Comparison of ENCODE assay signal across 14 cellular contexts in genomic region chr7:21915140-21915539, GRCh38. TPM values are rescaled to one million over a fixed set of nuclear protein-coding genes. Genes with fewer than 3 reads are reported as not detected.
DNase-seq lines count a peak whose midpoint lies in the region; ATAC-seq and TF ChIP-seq lines count a peak whose summit lies in the region.
"Had no signal": no experiment of that assay in that cellular context is flagged by ENCODE, and none has a peak within 500 bp of the region (broad histone marks: within the 10 kb centered on the region; RNA-seq: fewer than 3 reads in every experiment).

No MANE protein-coding gene starts in this region.

- no peak overlapping the region for H3K4me3 Mint-ChIP-seq in stimulated activated naive CD8-positive, alpha-beta T cell treated with anti-CD3 and anti-CD28 coated beads, Interleukin-15, Interleukin-2, amounts not matched to agents 100 ng/mL and 50 ng/mL, for 24 hours
- H3K4me3 Mint-ChIP-seq in stimulated activated naive CD8-positive, alpha-beta T cell treated with anti-CD3 and anti-CD28 coated beads, Interleukin-15, amount 100 ng/mL, for 72 hours, result no peak overlapping the region
- H3K4me3 Mint-ChIP-seq in WTC11, result no peak overlapping the region
- peak overlapping the region in 1 of 8 donors; percentile 13 for H3K4me3 Mint-ChIP-seq in naive B cell
- H3K4me3 Mint-ChIP-seq in immature natural killer cell, result no peak overlapping the region
- H3K4me3 Mint-ChIP-seq: CD8-positive, alpha-beta memory T cell had no signal

- TF ChIP-seq CTCF in WTC11 (IDR thresholded peaks at IDR 0.05), result no peak

- H3K9me3 Mint-ChIP-seq in stimulated activated naive CD8-positive, alpha-beta T cell treated with anti-CD3 and anti-CD28 coated beads, Interleukin-15, Interleukin-2, amounts not matched to agents 100 ng/mL and 50 ng/mL, for 24 hours, result no peaks in the 10 kb centered on the region
- no peaks in the 10 kb centered on the region for H3K9me3 Mint-ChIP-seq in stimulated activated naive CD8-positive, alpha-beta T cell treated with anti-CD3 and anti-CD28 coated beads, Interleukin-15, amount 100 ng/mL, for 72 hours
- H3K9me3 Mint-ChIP-seq in WTC11 (no peaks in the 10 kb centered on the region), naive B cell (no peaks in the 10 kb centered on the region), immature natural killer cell (no peaks in the 10 kb centered on the region)
- H3K9me3 Mint-ChIP-seq: CD8-positive, alpha-beta memory T cell had no signal

- no peak for DNase-seq in stimulated activated naive CD8-positive, alpha-beta T cell treated with anti-CD3 and anti-CD28 coated beads, Interleukin-15, amount 100 ng/mL, for 72 hours
- no peak for DNase-seq in WTC11 (ENCODE audit: low spot score)
- no peak for DNase-seq in naive B cell
- DNase-seq in superior temporal gyrus (ENCODE audit: extremely low spot score), result no peak
- DNase-seq in immature natural killer cell, result no peak
- no peak for DNase-seq in NCI-H2107 (lab: John Stamatoyannopoulos, UW)
- DNase-seq: CD8-positive, alpha-beta memory T cell; DMS79; NCI-H1105 treated with DMSO at 0.1 percent for 48 hours; NCI-H1694; SJCRH30 had no signal

- peaks cover 54% of the 10 kb centered on the region for H3K36me3 Mint-ChIP-seq in stimulated activated naive CD8-positive, alpha-beta T cell treated with anti-CD3 and anti-CD28 coated beads, Interleukin-15, Interleukin-2, amounts not matched to agents 100 ng/mL and 50 ng/mL, for 24 hours (ENCODE audit: low read depth)
- H3K36me3 Mint-ChIP-seq in WTC11 (peaks cover 58% of the 10 kb centered on the region), naive B cell (peaks cover 20 to 38% of the 10 kb centered on the region in 2 donors), immature natural killer cell (peaks cover 0 to 10% (median 0%) of the 10 kb centered on the region in 3 donors)

- H3K27me3 Mint-ChIP-seq in stimulated activated naive CD8-positive, alpha-beta T cell treated with anti-CD3 and anti-CD28 coated beads, Interleukin-15, Interleukin-2, amounts not matched to agents 100 ng/mL and 50 ng/mL, for 24 hours, result no peaks in the 10 kb centered on the region
- H3K27me3 Mint-ChIP-seq in stimulated activated naive CD8-positive, alpha-beta T cell treated with anti-CD3 and anti-CD28 coated beads, Interleukin-15, amount 100 ng/mL, for 72 hours, result no peaks in the 10 kb centered on the region
- no peaks in the 10 kb centered on the region for H3K27me3 Mint-ChIP-seq in WTC11 (ENCODE audit: low read depth)
- no peaks in the 10 kb centered on the region for H3K27me3 Mint-ChIP-seq in naive B cell
- peaks cover 0 to 5% (median 2%) of the 10 kb centered on the region in 3 donors for H3K27me3 Mint-ChIP-seq in immature natural killer cell (ENCODE audit: low read depth in 3 of 3)

- ATAC-seq in stimulated activated naive CD8-positive, alpha-beta T cell treated with anti-CD3 and anti-CD28 coated beads, Interleukin-15, amount 100 ng/mL, for 72 hours, result no peak
- no peak for ATAC-seq in WTC11
- no peak for ATAC-seq in naive B cell (ENCODE audit: low read depth in 2 of 2)
- ATAC-seq: A549, K562 had no signal

- H3K27ac Mint-ChIP-seq in stimulated activated naive CD8-positive, alpha-beta T cell treated with anti-CD3 and anti-CD28 coated beads, Interleukin-15, Interleukin-2, amounts not matched to agents 100 ng/mL and 50 ng/mL, for 24 hours, result peak overlapping the region; percentile 41
- H3K27ac Mint-ChIP-seq in stimulated activated naive CD8-positive, alpha-beta T cell treated with anti-CD3 and anti-CD28 coated beads, Interleukin-15, amount 100 ng/mL, for 72 hours, result peak overlapping the region in 1 of 2 donors; percentile 8
- H3K27ac Mint-ChIP-seq in WTC11, result peak overlapping the region; percentile 37
- H3K27ac Mint-ChIP-seq in naive B cell, result peak overlapping the region in 5 of 6 donors; percentile 24 to 95 (median 89)
- H3K27ac Mint-ChIP-seq in immature natural killer cell, result no peak overlapping the region
- H3K27ac Mint-ChIP-seq: CD8-positive, alpha-beta memory T cell had no signal

- CTCF ChIA-PET in WTC11 (lab: Charles Lee), result no interaction called here

- POLR2A ChIA-PET in WTC11 (lab: Charles Lee), result no interaction called here

- peaks cover 3% of the 10 kb centered on the region for H3K4me1 Mint-ChIP-seq in stimulated activated naive CD8-positive, alpha-beta T cell treated with anti-CD3 and anti-CD28 coated beads, Interleukin-15, Interleukin-2, amounts not matched to agents 100 ng/mL and 50 ng/mL, for 24 hours (ENCODE audit: low read depth)
- peaks cover 7% of the 10 kb centered on the region for H3K4me1 Mint-ChIP-seq in stimulated activated naive CD8-positive, alpha-beta T cell treated with anti-CD3 and anti-CD28 coated beads, Interleukin-15, amount 100 ng/mL, for 72 hours
- H3K4me1 Mint-ChIP-seq in WTC11 (peaks cover 17% of the 10 kb centered on the region), naive B cell (peaks cover 57 to 64% (median 57%) of the 10 kb centered on the region in 3 donors), immature natural killer cell (no peaks in the 10 kb centered on the region)
- H3K4me1 Mint-ChIP-seq: CD8-positive, alpha-beta memory T cell had no signal

TF ChIP-seq in WTC11, 78 proteins besides CTCF, POLR2A, EP300 and RAD21 (continues in another document):
- no peak for TF ChIP-seq MYBL2 (CRISPR knock-in tag; IDR thresholded peaks at IDR 0.05)
- TF ChIP-seq FOXK1 (CRISPR knock-in tag; IDR thresholded peaks at IDR 0.05), result no peak
- TF ChIP-seq ZNF121 (CRISPR knock-in tag; IDR thresholded peaks at IDR 0.05), result no peak
- no peak for TF ChIP-seq MXD4 (CRISPR knock-in tag; IDR thresholded peaks at IDR 0.05; ENCODE audit: borderline replicate concordance)
- no peak for TF ChIP-seq GRHL2 (CRISPR knock-in tag; IDR thresholded peaks at IDR 0.05; ENCODE audit: insufficient replicate concordance, severe bottlenecking)
- TF ChIP-seq, protein P1, sequence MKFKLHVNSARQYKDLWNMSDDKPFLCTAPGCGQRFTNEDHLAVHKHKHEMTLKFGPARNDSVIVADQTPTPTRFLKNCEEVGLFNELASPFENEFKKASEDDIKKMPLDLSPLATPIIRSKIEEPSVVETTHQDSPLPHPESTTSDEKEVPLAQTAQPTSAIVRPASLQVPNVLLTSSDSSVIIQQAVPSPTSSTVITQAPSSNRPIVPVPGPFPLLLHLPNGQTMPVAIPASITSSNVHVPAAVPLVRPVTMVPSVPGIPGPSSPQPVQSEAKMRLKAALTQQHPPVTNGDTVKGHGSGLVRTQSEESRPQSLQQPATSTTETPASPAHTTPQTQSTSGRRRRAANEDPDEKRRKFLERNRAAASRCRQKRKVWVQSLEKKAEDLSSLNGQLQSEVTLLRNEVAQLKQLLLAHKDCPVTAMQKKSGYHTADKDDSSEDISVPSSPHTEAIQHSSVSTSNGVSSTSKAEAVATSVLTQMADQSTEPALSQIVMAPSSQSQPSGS (CRISPR knock-in tag; IDR thresholded peaks at IDR 0.05; ENCODE audit: borderline replicate concordance, low read depth), result no peak
- no peak for TF ChIP-seq KAT7 (CRISPR knock-in tag; IDR thresholded peaks at IDR 0.05; ENCODE audit: borderline replicate concordance)
- no peak for TF ChIP-seq NR1H2 (CRISPR knock-in tag; IDR thresholded peaks at IDR 0.05)
- TF ChIP-seq SOX15 (CRISPR knock-in tag; IDR thresholded peaks at IDR 0.05), result no peak
- TF ChIP-seq HMGXB4 (CRISPR knock-in tag; IDR thresholded peaks at IDR 0.05), result no peak
- TF ChIP-seq FOXP4 (CRISPR knock-in tag; IDR thresholded peaks at IDR 0.05), result no peak
- no peak for TF ChIP-seq MLX (CRISPR knock-in tag; IDR thresholded peaks at IDR 0.05)

RNA-seq across cellular contexts. Expression of gene CDCA7L, which starts 30.6 kb away (rescaled TPM):
- 132 to 161 TPM (median 135 TPM) in 3 replicates for total RNA-seq in WTC11 (2021)
- polyA plus RNA-seq in naive B cell (ENCODE audit: low read depth in 6 of 6), result 100 to 1,000 TPM; 229 to 356 (median 303) TPM
- 1 to 10 TPM; 4.3 to 6.3 (median 4.6) TPM for polyA plus RNA-seq in immature natural killer cell

Comparison
In these comparisons a context has a peak if more than half of its experiments do, and no peak if none do; other contexts are left out.
1. H3K27ac Mint-ChIP-seq: peak in stimulated activated naive CD8-positive, alpha-beta T cell treated with anti-CD3 and anti-CD28 coated beads, Interleukin-15, Interleukin-2, amounts not matched to agents 100 ng/mL and 50 ng/mL, for 24 hours (single experiment), WTC11 (single experiment) and naive B cell (5 of 6); none in immature natural killer cell (0 of 6).
2. RNA of gene CDCA7L, which starts 30.6 kb away (polyA plus RNA-seq): 229 to 356 TPM in naive B cell; 4.3 to 6.3 TPM in immature natural killer cell; every median in the first group is over 10 times any median in the second.